In the genomic region with DNA sequence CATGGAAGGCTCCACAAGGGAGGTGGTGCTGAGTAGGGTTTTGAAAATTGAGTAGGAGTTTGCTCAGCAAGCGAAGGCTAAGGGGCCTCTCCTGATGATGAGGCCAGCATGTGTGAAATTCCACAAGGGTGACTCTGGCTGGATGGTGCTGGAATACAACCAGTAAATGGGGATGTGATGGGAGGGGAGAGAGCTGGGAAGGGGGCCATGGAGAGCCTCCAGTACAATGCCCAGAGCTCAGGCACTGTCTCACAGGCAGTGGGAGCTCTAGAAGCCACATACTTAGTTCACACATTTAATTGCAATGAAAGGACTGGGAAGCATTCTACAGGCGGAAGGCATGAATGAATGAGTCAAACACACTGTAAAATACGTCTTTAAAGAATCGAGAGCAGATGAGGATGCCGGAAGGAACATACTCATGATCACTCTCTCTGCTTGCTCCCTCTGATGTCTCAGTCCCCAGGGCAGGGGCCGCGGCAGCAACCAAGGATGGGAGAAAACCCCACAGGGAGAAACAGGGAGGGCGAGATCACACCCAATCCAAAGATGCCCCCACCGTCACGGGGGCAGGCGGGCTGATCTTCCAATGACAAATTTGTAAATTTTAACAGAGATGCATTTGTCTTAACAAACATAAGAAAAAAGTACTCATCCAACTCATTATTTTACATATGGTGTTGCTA, we compare ENCODE assay signal across 14 cellular contexts.
A peak's percentile ranks its signal among the peaks of the same experiment; 100 is the strongest.
DNase-seq lines count a peak whose midpoint lies in the region; ATAC-seq and TF ChIP-seq lines count a peak whose summit lies in the region.
"Had no signal": no experiment of that assay in that cellular context is flagged by ENCODE, and none has a peak within 500 bp of the region (broad histone marks: within the 10 kb centered on the region; RNA-seq: fewer than 3 reads in every experiment).

No MANE protein-coding gene starts in this region.

- H3K9me3 ChIP-seq in vagina: no peaks in the 10 kb centered on the region

- H3K27ac ChIP-seq in vagina: no peak overlapping the region

- TF ChIP-seq CTCF in GM13976 (IDR thresholded peaks at IDR 0.05; ENCODE audit: borderline replicate concordance, control extremely low read depth, extremely low read depth, insufficient read depth, missing control alignments): no peak
- TF ChIP-seq CTCF in vagina (IDR thresholded peaks at IDR 0.05): no peak

- no peaks in the 10 kb centered on the region for H3K27me3 ChIP-seq in vagina

- no peak for ATAC-seq in GM18907 (IDR thresholded peaks at IDR 0.05; ENCODE audit: unreplicated experiment)

- H3K4me1 ChIP-seq in vagina: peaks cover under 1% of the 10 kb centered on the region

- in situ Hi-C loops in GM13976 (cut with MboI; ENCODE audit: low sequenced_read_pairs, unreplicated experiment): loop anchor here (10.0 to 25.0 kb wide), 2 partner anchors 262 to 694 kb away; a partner anchor contains a TSS

- H3K36me3 ChIP-seq in vagina: no peaks in the 10 kb centered on the region

- DNase-seq in GM13976 (ENCODE audit: low spot score) (peak; percentile 9), NCI-H460 (ENCODE audit: extremely low read depth, low read depth) (peak; percentile 35), iPS-NIHi7 (ENCODE audit: extremely low spot score) (peak; percentile 65), vagina (ENCODE audit: extremely low spot score in 2 of 2) (peak; percentile 40), amygdala (lab: John Stamatoyannopoulos, UW) (no peak), Kasumi-1 (lab: John Stamatoyannopoulos, UW) (no peak)
- DNase-seq: CD4-positive, alpha-beta memory T cell; HFFc6; KBM-7; NCI-H1092 treated with DMSO at 0.1 percent for 48 hours; NCI-H187; NCI-H2171 treated with DMSO at 0.1 percent for 48 hours; NCI-H510A had no signal

- TF ChIP-seq POLR2A in vagina (IDR thresholded peaks at IDR 0.05): no peak

- intact Hi-C loops in vagina (cut with DNase I): no loop called here

- no peak overlapping the region for H3K4me3 ChIP-seq in vagina

Comparison
In these comparisons a context has a peak if more than half of its experiments do, and no peak if none do; other contexts are left out.
1. DNase-seq: peak in GM13976 (single experiment), NCI-H460 (single experiment), iPS-NIHi7 (single experiment) and vagina (2 of 2); none in amygdala (0 of 56) and Kasumi-1 (0 of 2).